Comparison of ENCODE assay signal across 30 cellular contexts in genomic region chr2:24843461-24843860, GRCh38.
"Had no signal": no experiment of that assay in that cellular context is flagged by ENCODE, and none has a peak within 500 bp of the region (broad histone marks: within the 10 kb centered on the region; RNA-seq: fewer than 3 reads in every experiment).

No MANE protein-coding gene starts in this region.

- H3K27ac ChIP-seq: lower lobe of right lung, neural progenitor cell, neutrophil, ovary, right atrium auricular region, right lobe of liver, stomach, testis, thyroid gland, transverse colon, vagina had no signal

- H3K4me3 Mint-ChIP-seq: immature natural killer cell; memory B cell; naive thymus-derived CD4-positive, alpha-beta T cell; natural killer cell treated with Interleukin-12 subunit alpha and Interleukin-12 subunit beta and Interleukin-15 and Interleukin-18, amount 100 ng/mL, for 72 hours; neural progenitor cell; stimulated activated naive B cell treated with anti-CD40 and anti-IgM and Interleukin-4, amounts not matched to agents 10 μg/mL and 1 μg/mL and 100 μg/mL, for 72 hours had no signal

- FAIRE-seq: islet of Langerhans had no signal

- H3K4me1 ChIP-seq: lower lobe of right lung, neural progenitor cell, right atrium auricular region, right lobe of liver, stomach, testis, thyroid gland, transverse colon, upper lobe of left lung, vagina had no signal

- H3K4me3 ChIP-seq: lower lobe of right lung, mucosa of descending colon, neural progenitor cell, ovary, right atrium auricular region, right lobe of liver, smooth muscle cell, stomach, testis, thyroid gland, transverse colon, upper lobe of left lung, vagina had no signal

- H3K4me2 ChIP-seq: neural progenitor cell, smooth muscle cell had no signal

- H3K4me1 Mint-ChIP-seq: immature natural killer cell, memory B cell had no signal

- H3K27ac Mint-ChIP-seq: immature natural killer cell; memory B cell; natural killer cell treated with Interleukin-12 subunit alpha and Interleukin-12 subunit beta and Interleukin-15 and Interleukin-18, amount 100 ng/mL, for 72 hours; neural progenitor cell; progenitor cell of endocrine pancreas; stimulated activated naive B cell treated with anti-CD40 and anti-IgM and Interleukin-4, amounts not matched to agents 10 μg/mL and 1 μg/mL and 100 μg/mL, for 72 hours had no signal

- H3K9me3 Mint-ChIP-seq: immature natural killer cell; natural killer cell treated with Interleukin-12 subunit alpha and Interleukin-12 subunit beta and Interleukin-15 and Interleukin-18, amount 100 ng/mL, for 72 hours had no signal

- ATAC-seq: lower lobe of right lung; mucosa of descending colon; naive thymus-derived CD4-positive, alpha-beta T cell; right lobe of liver; stimulated activated naive B cell treated with anti-CD40 and anti-IgM and Interleukin-4, amounts not matched to agents 10 μg/mL and 1 μg/mL and 100 μg/mL, for 72 hours; stimulated activated naive CD8-positive, alpha-beta T cell treated with anti-CD3 and anti-CD28 coated beads, Interleukin-15, Interleukin-2, amounts not matched to agents 100 U/mL and 50 U/mL, for 24 hours had no signal

- H3K27me3 ChIP-seq: neural progenitor cell, neutrophil, ovary, right atrium auricular region, right lobe of liver, stomach, testis, thyroid gland, transverse colon, upper lobe of left lung, vagina had no signal

- H3K36me3 Mint-ChIP-seq: immature natural killer cell; natural killer cell treated with Interleukin-12 subunit alpha and Interleukin-12 subunit beta and Interleukin-15 and Interleukin-18, amount 100 ng/mL, for 72 hours had no signal

- H2AFZ ChIP-seq: neural progenitor cell had no signal

- H3K36me3 ChIP-seq: neural progenitor cell, neutrophil, ovary, right atrium auricular region, right lobe of liver, thyroid gland, transverse colon had no signal

- H3K9me3 ChIP-seq: lower lobe of right lung, mucosa of descending colon, neutrophil, ovary, right atrium auricular region, right lobe of liver, testis, thyroid gland, transverse colon, upper lobe of left lung, vagina had no signal

- DNase-seq: head of caudate nucleus; hypothalamus; immature natural killer cell; lower lobe of right lung; midbrain; naive thymus-derived CD4-positive, alpha-beta T cell; occipital lobe; right lobe of liver; stimulated activated CD4-positive, alpha-beta T cell treated with anti-CD3 and anti-CD28 coated beads, Interleukin-12 subunit alpha, Interleukin-12 subunit beta, amount 100 ng/mL, for 4 hours; stimulated activated CD4-positive, alpha-beta T cell treated with anti-CD3 and anti-CD28 coated beads, Interleukin-15, amount 100 ng/mL, for 24 hours; stimulated activated CD4-positive, alpha-beta T cell treated with anti-CD3 and anti-CD28 coated beads, Interleukin-2, amount 100 ng/mL, for 24 hours; stimulated activated CD4-positive, alpha-beta T cell treated with anti-CD3 and anti-CD28 coated beads, Interleukin-4, amount 100 ng/mL, for 1 hour; stimulated activated naive B cell treated with anti-CD40 and anti-IgM and Interleukin-4, amounts not matched to agents 10 μg/mL and 1 μg/mL and 100 μg/mL, for 72 hours; stimulated activated naive CD8-positive, alpha-beta T cell treated with anti-CD3 and anti-CD28 coated beads, Interleukin-15, Interleukin-2, amounts not matched to agents 100 U/mL and 50 U/mL, for 24 hours; stomach; testis; thyroid gland; transverse colon; upper lobe of left lung had no signal

- H3K27me3 Mint-ChIP-seq: memory B cell; naive thymus-derived CD4-positive, alpha-beta T cell; natural killer cell treated with Interleukin-12 subunit alpha and Interleukin-12 subunit beta and Interleukin-15 and Interleukin-18, amount 100 ng/mL, for 72 hours; progenitor cell of endocrine pancreas; stimulated activated naive B cell treated with anti-CD40 and anti-IgM and Interleukin-4, amounts not matched to agents 10 μg/mL and 1 μg/mL and 100 μg/mL, for 72 hours had no signal

- H3K9ac ChIP-seq: neural progenitor cell had no signal
